9 cellular contexts compared by ENCODE assay signal in genomic region chr3:86969500-86970189, GRCh38. TPM values are rescaled to one million over a fixed set of nuclear protein-coding genes. Genes with fewer than 3 reads are reported as not detected.
DNase-seq lines count a peak whose midpoint lies in the region; ATAC-seq and TF ChIP-seq lines count a peak whose summit lies in the region.
"Had no signal": no experiment of that assay in that cellular context is flagged by ENCODE, and none has a peak within 500 bp of the region (broad histone marks: within the 10 kb centered on the region; RNA-seq: fewer than 3 reads in every experiment).

No MANE protein-coding gene starts in this region.

- H3K4me3 ChIP-seq in right cardiac atrium (ENCODE audit: low read length), result no peak overlapping the region
- H3K4me3 ChIP-seq in uterus, result no peak overlapping the region

- intact Hi-C loops in right cardiac atrium (cut with DNase I), result no loop called here
- intact Hi-C loops in uterus (cut with DNase I; ENCODE audit: low total_unique reads), result loop anchor here (10.0 kb wide), 1 partner anchor 195 kb away; no protein-coding TSS in a partner anchor

- H3K27ac ChIP-seq in right cardiac atrium (ENCODE audit: low read length) (no peak overlapping the region), uterus (no peak overlapping the region)

- H3K9me3 ChIP-seq in right cardiac atrium (ENCODE audit: control insufficient read depth, low read length) (no peaks in the 10 kb centered on the region), uterus (no peaks in the 10 kb centered on the region)

- DNase-seq in AG08396 (ENCODE audit: low spot score), result peak; percentile 48
- DNase-seq in right cardiac atrium, result peak in 2 of 3 donors; percentile 24 to 62
- DNase-seq in uterus, result peak in 1 of 2 donors; percentile 34
- DNase-seq in NCI-H2196 (lab: John Stamatoyannopoulos, UW; ENCODE audit: unreplicated experiment), result no peak

- no peaks in the 10 kb centered on the region for H3K36me3 ChIP-seq in uterus

- no peak for TF ChIP-seq POLR2A in uterus (IDR thresholded peaks at IDR 0.05)

- H3K4me1 ChIP-seq in right cardiac atrium (ENCODE audit: control insufficient read depth, insufficient read depth, low read length), result no peaks in the 10 kb centered on the region
- H3K4me1 ChIP-seq in uterus, result no peaks in the 10 kb centered on the region

- TF ChIP-seq CTCF in GM12873 (IDR thresholded peaks at IDR 0.05; ENCODE audit: insufficient read depth, low read depth, low read length, missing control alignments) (peak; percentile 81), uterus (IDR thresholded peaks at IDR 0.05) (peak in 3 of 4 experiments; percentile 32 to 49 (median 38))

- WGBS in right cardiac atrium, result 59% methylated on average over 6 of the region's 6 CpGs

- peak; percentile 67 for ATAC-seq in HG03159 (IDR thresholded peaks at IDR 0.05; ENCODE audit: unreplicated experiment)
- ATAC-seq in SK-N-SH treated with all-trans-retinoic acid at 6 μM for 48 hours, result peak; percentile 55; the same call in 2 of the 3 replicates
- ATAC-seq in right cardiac atrium, result no peak
- no peak for ATAC-seq in HG03039 (IDR thresholded peaks at IDR 0.05; ENCODE audit: unreplicated experiment)

- H3K27me3 ChIP-seq in right cardiac atrium (ENCODE audit: control insufficient read depth, insufficient read depth), result no peaks in the 10 kb centered on the region
- no peaks in the 10 kb centered on the region for H3K27me3 ChIP-seq in uterus

TF ChIP-seq in SK-N-SH treated with all-trans-retinoic acid at 6 μM for 48 hours, 23 proteins besides CTCF, POLR2A, EP300 and RAD21:
- TF ChIP-seq CSRNP3 (CRISPR knock-in tag; IDR thresholded peaks at IDR 0.05) (no peak), ZC3H10 (CRISPR knock-in tag; IDR thresholded peaks at IDR 0.05) (no peak), GLIS3 (CRISPR knock-in tag; IDR thresholded peaks at IDR 0.05) (no peak), RARB (CRISPR knock-in tag; IDR thresholded peaks at IDR 0.05) (no peak), OSR1 (CRISPR knock-in tag; IDR thresholded peaks at IDR 0.05) (no peak), CREB5 (CRISPR knock-in tag; IDR thresholded peaks at IDR 0.05; ENCODE audit: low read depth) (no peak), ZNF565 (CRISPR knock-in tag; conservative IDR thresholded peaks at IDR 0.05; ENCODE audit: low read depth) (no peak), POU6F1 (CRISPR knock-in tag; IDR thresholded peaks at IDR 0.05; ENCODE audit: borderline replicate concordance, low read depth) (no peak), TOX (CRISPR knock-in tag; IDR thresholded peaks at IDR 0.05; ENCODE audit: borderline replicate concordance) (no peak), ESRRG (CRISPR knock-in tag; IDR thresholded peaks at IDR 0.05) (no peak)

RNA-seq across cellular contexts. Expression of gene VGLL3, which starts 21.3 kb away (rescaled TPM):
- total RNA-seq in right cardiac atrium (10 to 100 TPM in 1 of 4 donors, 1 to 10 TPM in 3; 5.6 to 10.9 (median 8.4) TPM), uterus (10 to 100 TPM; 11.3 to 37.5 (median 20.9) TPM)
- polyA plus RNA-seq in right cardiac atrium, result 2.2 TPM
- polyA plus RNA-seq: IgD-negative memory B cell had no signal

Comparison
In these comparisons a context has a peak if more than half of its experiments do, and no peak if none do; other contexts are left out.
1. ATAC-seq: peak in HG03159 (single experiment) and SK-N-SH treated with all-trans-retinoic acid at 6 μM for 48 hours (single experiment); none in right cardiac atrium (0 of 2) and HG03039 (single experiment).